8 cellular contexts compared by ENCODE assay signal in the genomic region with DNA sequence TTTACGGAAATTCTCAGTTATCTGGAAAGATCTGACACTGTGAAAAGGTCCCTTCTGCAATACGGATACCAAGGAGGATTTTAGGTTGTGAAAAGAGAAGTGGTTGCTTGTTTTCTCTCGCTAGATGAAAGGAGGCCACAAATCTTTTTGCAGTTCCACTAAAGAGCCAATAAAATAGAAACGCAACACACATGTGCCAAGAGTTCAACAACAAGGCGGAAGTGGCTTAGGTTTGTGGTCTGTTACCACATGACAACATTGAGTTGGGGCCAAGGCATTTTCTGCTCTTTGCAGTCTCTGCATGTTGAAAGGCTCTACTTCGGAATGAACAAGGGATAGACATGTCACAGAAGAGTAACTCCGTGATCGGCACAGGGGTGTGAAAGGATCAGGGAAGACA.
DNase-seq lines count a peak whose midpoint lies in the region; ATAC-seq and TF ChIP-seq lines count a peak whose summit lies in the region.

No MANE protein-coding gene starts in this region.

- H3K36me3 ChIP-seq in SK-N-MC (ENCODE audit: insufficient read depth, low read length) = no peaks in the 10 kb centered on the region

- no peak for TF ChIP-seq CTCF in choroid plexus epithelial cell (conservative IDR thresholded peaks at IDR 0.05; ENCODE audit: low read depth, low read length)

- no peaks in the 10 kb centered on the region for H3K9me3 ChIP-seq in SK-N-MC (ENCODE audit: low read depth, low read length)

- peak overlapping the region; percentile 59; the same call in 1 of the 2 replicates for H3K27ac ChIP-seq in SK-N-MC

- DNase-seq in A172 (ENCODE audit: low spot score) (peak; percentile 84), SK-N-MC (ENCODE audit: low read depth, low spot score) (peak; percentile 60), choroid plexus epithelial cell (ENCODE audit: low read depth) (peak; percentile 42), Right ventricle myocardium inferior (ENCODE audit: missing footprints) (no peak), NCI-H146 (lab: John Stamatoyannopoulos, UW) (no peak)
- peak in 1 of 2 donors; percentile 52 for DNase-seq in stimulated activated effector memory CD8-positive, alpha-beta T cell treated with anti-CD3 and anti-CD28 coated beads, Interleukin-12 subunit alpha, Interleukin-12 subunit beta, amount 100 ng/mL, for 72 hours (ENCODE audit: low spot score in 2 of 2)

- H3K4me3 Mint-ChIP-seq in stimulated activated effector memory CD8-positive, alpha-beta T cell treated with anti-CD3 and anti-CD28 coated beads, Interleukin-12 subunit alpha, Interleukin-12 subunit beta, amount 100 ng/mL, for 72 hours = peak overlapping the region; percentile 16

- H3K4me3 ChIP-seq in SK-N-MC = peak overlapping the region; percentile 69
- H3K4me3 ChIP-seq in choroid plexus epithelial cell (ENCODE audit: low read depth, low read length) = no peak overlapping the region

- peak; percentile 97 for ATAC-seq in GM19023 (IDR thresholded peaks at IDR 0.05; ENCODE audit: unreplicated experiment)
- peak; percentile 96 for ATAC-seq in HG03060 (IDR thresholded peaks at IDR 0.05; ENCODE audit: low read depth, unreplicated experiment)
- ATAC-seq in stimulated activated effector memory CD8-positive, alpha-beta T cell treated with anti-CD3 and anti-CD28 coated beads, Interleukin-12 subunit alpha, Interleukin-12 subunit beta, amount 100 ng/mL, for 72 hours = peak; percentile 80
- ATAC-seq in Right ventricle myocardium inferior = no peak

- peak overlapping the region; percentile 60 for H3K27ac Mint-ChIP-seq in stimulated activated effector memory CD8-positive, alpha-beta T cell treated with anti-CD3 and anti-CD28 coated beads, Interleukin-12 subunit alpha, Interleukin-12 subunit beta, amount 100 ng/mL, for 72 hours

- peaks cover 3% of the 10 kb centered on the region for H3K9me3 Mint-ChIP-seq in stimulated activated effector memory CD8-positive, alpha-beta T cell treated with anti-CD3 and anti-CD28 coated beads, Interleukin-12 subunit alpha, Interleukin-12 subunit beta, amount 100 ng/mL, for 72 hours

- intact Hi-C loops in Right ventricle myocardium inferior (cut with DNase I) = no loop called here

- H3K36me3 Mint-ChIP-seq in stimulated activated effector memory CD8-positive, alpha-beta T cell treated with anti-CD3 and anti-CD28 coated beads, Interleukin-12 subunit alpha, Interleukin-12 subunit beta, amount 100 ng/mL, for 72 hours = no peaks in the 10 kb centered on the region

- H3K9ac ChIP-seq in SK-N-MC (ENCODE audit: insufficient read length) = no peak overlapping the region

- H3K4me1 Mint-ChIP-seq in stimulated activated effector memory CD8-positive, alpha-beta T cell treated with anti-CD3 and anti-CD28 coated beads, Interleukin-12 subunit alpha, Interleukin-12 subunit beta, amount 100 ng/mL, for 72 hours = peaks cover 14% of the 10 kb centered on the region

Comparison
In these comparisons a context has a peak if more than half of its experiments do, and no peak if none do; other contexts are left out.
1. DNase-seq: peak in A172 (single experiment), SK-N-MC (single experiment) and choroid plexus epithelial cell (single experiment); none in Right ventricle myocardium inferior (single experiment) and NCI-H146 (single experiment).